Comparison of ENCODE assay signal across 12 cellular contexts in genomic region chr20:17985388-17986018, GRCh38.
"Had no signal": no experiment of that assay in that cellular context is flagged by ENCODE, and none has a peak within 500 bp of the region (broad histone marks: within the 10 kb centered on the region; RNA-seq: fewer than 3 reads in every experiment).

No MANE protein-coding gene starts in this region.

- H3K4me3 ChIP-seq: gastroesophageal sphincter, sigmoid colon, thoracic aorta had no signal

- ATAC-seq: gastroesophageal sphincter, T-helper 17 cell had no signal

- DNase-seq: activated CD4-positive, alpha-beta memory T cell treated with anti-CD3 and anti-CD28 coated beads, Interleukin-2, amount 10 ng/mL, durations not matched to agents 7 days and 5 days; activated CD4-positive, alpha-beta T cell treated with anti-CD3 and anti-CD28 coated beads for 4 hours; activated CD8-positive, alpha-beta memory T cell treated with anti-CD3 and anti-CD28 coated beads, Interleukin-2, amount 50 U/mL, for 4 hours; activated naive CD8-positive, alpha-beta T cell treated with anti-CD3 and anti-CD28 coated beads, Interleukin-2, amount 10 ng/mL, durations not matched to agents 7 days and 5 days; effector memory CD4-positive, alpha-beta T cell; sigmoid colon; stimulated activated CD4-positive, alpha-beta T cell treated with anti-CD3 and anti-CD28 coated beads, Interleukin-1b, Interleukin-23, amount 100 ng/mL, for 48 hours; T-helper 17 cell had no signal

- H3K9me3 ChIP-seq: gastroesophageal sphincter, sigmoid colon, thoracic aorta had no signal

- H3K27ac ChIP-seq: gastroesophageal sphincter, sigmoid colon, thoracic aorta had no signal

- H3K27me3 ChIP-seq: gastroesophageal sphincter, sigmoid colon had no signal

- H3K4me1 ChIP-seq: gastroesophageal sphincter, sigmoid colon had no signal

- FAIRE-seq: islet of Langerhans, urothelium cell line had no signal
